In the genomic region with DNA sequence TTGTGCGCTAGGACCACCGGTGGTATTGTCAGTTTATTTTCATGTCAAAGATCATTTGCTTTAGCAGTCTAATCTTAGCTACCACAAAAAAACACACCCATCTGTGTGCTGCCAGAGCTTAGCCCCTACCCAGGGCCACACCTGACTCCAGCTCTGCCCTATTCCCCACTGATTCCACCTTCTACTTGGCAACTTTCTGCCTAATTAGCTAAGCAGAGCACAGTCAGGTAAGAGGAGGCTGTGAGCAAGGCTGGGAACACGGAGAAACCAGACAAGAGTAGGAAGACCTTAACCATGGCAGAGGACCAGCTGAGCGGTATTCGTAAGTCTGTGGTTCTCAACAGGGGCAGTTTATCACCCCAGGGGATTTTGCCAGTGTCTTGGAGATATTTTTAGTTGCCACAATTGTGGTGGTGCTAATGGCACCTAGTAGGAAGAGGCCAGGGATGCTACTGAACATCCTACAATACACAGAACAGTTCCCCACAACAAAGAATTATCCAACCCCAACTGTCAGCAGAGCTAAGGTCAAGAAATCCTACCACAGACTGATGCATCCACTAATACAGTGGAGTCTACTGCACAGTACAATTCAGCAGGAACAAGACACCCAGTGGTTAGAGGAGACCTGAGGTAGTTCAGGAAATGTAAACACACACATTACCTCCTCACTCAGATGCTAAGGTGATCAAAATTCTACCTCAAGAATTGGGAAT, we compare ENCODE assay signal across 8 cellular contexts.
DNase-seq lines count a peak whose midpoint lies in the region; ATAC-seq, FAIRE-seq and TF ChIP-seq lines count a peak whose summit lies in the region.

No MANE protein-coding gene starts in this region.

- no peak overlapping the region for H3K9ac ChIP-seq in endothelial cell of umbilical vein (replicated peaks; ENCODE audit: extremely low read depth, insufficient read depth, low read length)

- H3K9me3 ChIP-seq in CD8-positive, alpha-beta T cell (ENCODE audit: low read length): no peaks in the 10 kb centered on the region
- H3K9me3 ChIP-seq in endothelial cell of umbilical vein (replicated peaks; ENCODE audit: control insufficient read depth, insufficient read depth, low read length): no peaks in the 10 kb centered on the region

- peak overlapping the region; percentile 38 for H3K4me3 ChIP-seq in CD8-positive, alpha-beta T cell (ENCODE audit: low read depth, low read length)
- H3K4me3 ChIP-seq in endothelial cell of umbilical vein (replicated peaks in 1 of 3; ENCODE audit: insufficient read depth in 1 of 3, low read depth in 1 of 3, low read length in 3 of 3): peak overlapping the region in 1 of 3 experiments; percentile 5

- H3K27ac ChIP-seq in CD8-positive, alpha-beta T cell (ENCODE audit: low read depth, low read length): peak overlapping the region; percentile 50
- H3K27ac ChIP-seq in endothelial cell of umbilical vein (ENCODE audit: insufficient read depth, low read depth, low read length): no peak overlapping the region

- H3K9me3 Mint-ChIP-seq in CD8-positive, alpha-beta T cell: peaks cover 13% of the 10 kb centered on the region

- H2AFZ ChIP-seq in endothelial cell of umbilical vein (ENCODE audit: low read depth, low read length): no peak overlapping the region

- H3K4me1 Mint-ChIP-seq in CD8-positive, alpha-beta T cell (ENCODE audit: low read depth): peaks cover 41% of the 10 kb centered on the region

- BruUV-seq in endothelial cell of umbilical vein (replicated peaks; lab: Mats Ljungman, UMichigan): no TSS peak

- CTCF ChIA-PET in CD8-positive, alpha-beta T cell (lab: Charles Lee): interaction anchor here (0.8 to 1.5 kb wide), 3 partner anchors 12 to 116 kb away, joined by 3 to 7 read pairs (median 5); no protein-coding TSS in a partner anchor
- CTCF ChIA-PET in endothelial cell of umbilical vein (lab: Charles Lee): interaction anchor here (1.1 to 1.3 kb wide), 3 partner anchors 8 to 16 kb away, joined by 3 to 4 read pairs (median 3); no protein-coding TSS in a partner anchor

- no peaks in the 10 kb centered on the region for H3K36me3 ChIP-seq in CD8-positive, alpha-beta T cell (ENCODE audit: insufficient read depth, low read length)
- no peaks in the 10 kb centered on the region for H3K36me3 ChIP-seq in endothelial cell of umbilical vein (ENCODE audit: control insufficient read depth in 2 of 2, extremely low read depth in 1 of 2, insufficient read depth in 2 of 2, low read length in 2 of 2)

- H3K4me2 ChIP-seq in endothelial cell of umbilical vein (ENCODE audit: insufficient read depth, low read length): peak overlapping the region; percentile 45

- peak in 2 of 7 experiments; percentile 21 to 23 for DNase-seq in CD8-positive, alpha-beta T cell
- DNase-seq in M059J (ENCODE audit: low read depth): peak; percentile 16
- DNase-seq in endothelial cell of umbilical vein (ENCODE audit: low read depth, low spot score): no peak
- DNase-seq in hippocampal formation (lab: John Stamatoyannopoulos, UW): no peak
- no peak for DNase-seq in GM10266 (ENCODE audit: extremely low spot score)
- DNase-seq in NCI-H1092 treated with DMSO at 0.1 percent for 48 hours (lab: John Stamatoyannopoulos, UW): no peak
- no peak for DNase-seq in activated effector memory CD4-positive, alpha-beta T cell treated with anti-CD3 and anti-CD28 coated beads, Interleukin-2, amount 50 U/mL, for 16 hours

- H3K27me3 ChIP-seq in CD8-positive, alpha-beta T cell (ENCODE audit: insufficient read depth, low read length): no peaks in the 10 kb centered on the region
- no peaks in the 10 kb centered on the region for H3K27me3 ChIP-seq in endothelial cell of umbilical vein (ENCODE audit: control insufficient read depth in 2 of 2, insufficient read depth in 2 of 2, low read length in 2 of 2)

- no peaks in the 10 kb centered on the region for H3K27me3 Mint-ChIP-seq in CD8-positive, alpha-beta T cell (ENCODE audit: low read depth)

- dilution Hi-C loops in endothelial cell of umbilical vein (cut with MboI; ENCODE audit: extremely low pct_ligation_motif_present, low sequenced_read_pairs): no loop called here

- no peaks in the 10 kb centered on the region for H3K9me1 ChIP-seq in endothelial cell of umbilical vein (replicated peaks; ENCODE audit: control insufficient read depth, extremely low read depth, insufficient read depth, low read length)

- intact Hi-C loops in CD8-positive, alpha-beta T cell (cut with DNase I, micrococcal nuclease): loop anchor here in 1 of 2 experiments (1.0 kb wide), 1 partner anchor 14 kb away; no protein-coding TSS in a partner anchor
- intact Hi-C loops in endothelial cell of umbilical vein (cut with micrococcal nuclease): no loop called here

- ATAC-seq in CD8-positive, alpha-beta T cell: peak; percentile 66
- ATAC-seq in GM21390 (IDR thresholded peaks at IDR 0.05; ENCODE audit: unreplicated experiment): peak; percentile 56

- no peaks in the 10 kb centered on the region for H4K20me1 ChIP-seq in endothelial cell of umbilical vein (replicated peaks; ENCODE audit: control insufficient read depth, extremely low read depth, insufficient read depth, low read length)

- peaks cover 15% of the 10 kb centered on the region for H3K36me3 Mint-ChIP-seq in CD8-positive, alpha-beta T cell

- H3K79me2 ChIP-seq in endothelial cell of umbilical vein (ENCODE audit: control insufficient read depth, insufficient read depth, low read length): no peaks in the 10 kb centered on the region

- no peak for TF ChIP-seq POLR2A in endothelial cell of umbilical vein (IDR thresholded peaks at IDR 0.05; ENCODE audit: low read depth, low read length)

- no peak for FAIRE-seq in endothelial cell of umbilical vein (lab: Jason Lieb, UNC)

- TF ChIP-seq CTCF in CD8-positive, alpha-beta T cell (IDR thresholded peaks at IDR 0.05): no peak
- TF ChIP-seq CTCF in endothelial cell of umbilical vein (IDR thresholded peaks at IDR 0.05; ENCODE audit: extremely low read depth in 1 of 2, insufficient read depth in 1 of 2, low read depth in 1 of 2, low read length in 2 of 2) (no peak), GM10266 (IDR thresholded peaks at IDR 0.05; ENCODE audit: control insufficient read depth, insufficient read depth, low read depth, missing control alignments) (no peak)

- POLR2A ChIA-PET in CD8-positive, alpha-beta T cell (lab: Charles Lee): interaction anchor here (0.7 to 1.7 kb wide), 4 partner anchors 14 to 24 kb away, joined by 3 to 11 read pairs (median 4); no protein-coding TSS in a partner anchor
- POLR2A ChIA-PET in endothelial cell of umbilical vein (lab: Charles Lee): no interaction called here

- H3K4me1 ChIP-seq in CD8-positive, alpha-beta T cell (ENCODE audit: insufficient read depth, low read length): peaks cover 27% of the 10 kb centered on the region
- no peaks in the 10 kb centered on the region for H3K4me1 ChIP-seq in endothelial cell of umbilical vein (ENCODE audit: control insufficient read depth, extremely low read depth, insufficient read depth, low read length)

- peak overlapping the region; percentile 88 for H3K4me3 Mint-ChIP-seq in CD8-positive, alpha-beta T cell

- peak overlapping the region; percentile 96 for H3K27ac Mint-ChIP-seq in CD8-positive, alpha-beta T cell

TF ChIP-seq in endothelial cell of umbilical vein, 7 proteins besides CTCF, POLR2A, EP300 and RAD21:
- no peak for TF ChIP-seq GATA2 (IDR thresholded peaks at IDR 0.05; ENCODE audit: insufficient read depth, insufficient read length, low read depth, low read length)
- TF ChIP-seq MYC (IDR thresholded peaks at IDR 0.05; ENCODE audit: low read depth, low read length): no peak
- TF ChIP-seq EZH2 (IDR thresholded peaks at IDR 0.05; ENCODE audit: borderline replicate concordance, low read depth, low read length, severe bottlenecking): no peak
- no peak for TF ChIP-seq FOS (IDR thresholded peaks at IDR 0.05; ENCODE audit: borderline replicate concordance, insufficient read depth, low read length)
- TF ChIP-seq JUN (IDR thresholded peaks at IDR 0.05; ENCODE audit: borderline replicate concordance, insufficient read depth, insufficient read length, low read depth): no peak
- TF ChIP-seq, protein P1, sequence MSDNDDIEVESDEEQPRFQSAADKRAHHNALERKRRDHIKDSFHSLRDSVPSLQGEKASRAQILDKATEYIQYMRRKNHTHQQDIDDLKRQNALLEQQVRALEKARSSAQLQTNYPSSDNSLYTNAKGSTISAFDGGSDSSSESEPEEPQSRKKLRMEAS (IDR thresholded peaks at IDR 0.05; ENCODE audit: insufficient read depth, insufficient read length): no peak
- no peak for TF ChIP-seq POLR2AphosphoS5 (IDR thresholded peaks at IDR 0.05; ENCODE audit: insufficient read depth, low read depth, low read length)
TF ChIP-seq in endothelial cell of umbilical vein: peak in this region for 0.
